In the genomic region with DNA sequence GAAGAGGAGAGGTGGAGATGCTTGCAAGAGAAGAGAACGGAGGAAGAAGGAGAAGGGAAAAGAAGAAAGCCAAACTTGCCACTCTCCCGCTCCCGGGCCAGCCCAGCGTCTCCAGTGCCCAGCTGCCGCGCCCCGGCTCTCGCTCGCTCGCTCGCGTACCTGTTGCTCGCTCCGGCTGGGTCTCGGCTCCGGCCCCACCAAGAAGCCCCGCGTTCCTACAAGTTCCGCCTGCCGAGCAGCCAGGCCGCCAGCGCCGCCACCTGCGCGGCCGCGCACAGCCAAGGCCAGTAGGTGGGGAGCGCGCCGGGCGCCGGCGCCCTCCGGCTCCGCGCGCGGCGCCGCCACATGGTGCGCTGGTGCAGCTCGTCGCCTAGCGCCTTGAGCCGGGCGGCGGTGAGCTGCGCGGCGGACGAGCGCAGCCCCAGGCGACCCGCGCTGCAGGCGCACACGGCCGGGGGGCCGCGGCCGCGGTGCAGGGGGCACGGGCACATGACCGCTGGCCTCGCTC, we compare ENCODE assay signal across 8 cellular contexts. TPM values are rescaled to one million over a fixed set of nuclear protein-coding genes. Genes with fewer than 3 reads are reported as not detected.
DNase-seq lines count a peak whose midpoint lies in the region; ATAC-seq and TF ChIP-seq lines count a peak whose summit lies in the region.

No MANE protein-coding gene starts in this region.

- ATAC-seq in HG03520 (IDR thresholded peaks at IDR 0.05; ENCODE audit: unreplicated experiment) (peak; percentile 61), left lobe of liver (peak; percentile 63), HG02938 (IDR thresholded peaks at IDR 0.05; ENCODE audit: unreplicated experiment) (no peak)

- H3K9me3 ChIP-seq in suprapubic skin: no peaks in the 10 kb centered on the region

- in situ Hi-C loops in ACHN (cut with HindIII; ENCODE audit: low pct_ligation_motif_present, low pct_unique_long_range_greater_than_20kb, low sequenced_read_pairs) (no loop called here), GM13977 (cut with MboI; ENCODE audit: low pct_unique_long_range_greater_than_20kb, low sequenced_read_pairs, unreplicated experiment) (no loop called here), T47D (cut with HindIII; ENCODE audit: low pct_unique_long_range_greater_than_20kb, low sequenced_read_pairs) (no loop called here)

- peak; percentile 78 for DNase-seq in ACHN
- DNase-seq in GM13977 (ENCODE audit: low spot score): peak; percentile 86
- peak; percentile 90 for DNase-seq in RPMI8226
- DNase-seq in T47D (ENCODE audit: low read depth in 1 of 2, low spot score in 1 of 2): peak; percentile 79 to 94
- no peak for DNase-seq in left lobe of liver (ENCODE audit: low spot score)
- DNase-seq in suprapubic skin (ENCODE audit: low spot score in 2 of 2): no peak

- no peak for TF ChIP-seq EP300 in suprapubic skin (IDR thresholded peaks at IDR 0.05)

- WGBS in suprapubic skin: 0% methylated on average over 47 of the region's 65 CpGs

- peaks cover 35% of the 10 kb centered on the region for H3K4me1 ChIP-seq in suprapubic skin

- H3K27ac ChIP-seq in suprapubic skin: no peak overlapping the region

- peak; percentile 32 for TF ChIP-seq CTCF in GM13977 (IDR thresholded peaks at IDR 0.05; ENCODE audit: extremely low read depth, insufficient read depth, missing control alignments)
- TF ChIP-seq CTCF in suprapubic skin (IDR thresholded peaks at IDR 0.05): no peak

- no peak for TF ChIP-seq POLR2A in suprapubic skin (IDR thresholded peaks at IDR 0.05)

- H3K27me3 ChIP-seq in suprapubic skin: peaks cover 91% of the 10 kb centered on the region

- no peaks in the 10 kb centered on the region for H3K36me3 ChIP-seq in suprapubic skin

- peak overlapping the region; percentile 35 for H3K4me3 ChIP-seq in suprapubic skin

RNA-seq across cellular contexts. Expression of a gene that starts 0.4 kb away (rescaled TPM):
- total RNA-seq in left lobe of liver: not detected
- not detected for total RNA-seq in suprapubic skin

RNA-seq across cellular contexts. Expression of a gene that starts 29.9 kb away (rescaled TPM):
- 6.1 TPM for total RNA-seq in left lobe of liver
- total RNA-seq in suprapubic skin: 10 to 100 TPM in 2 of 4 donors, 1 to 10 TPM in 2; 9.1 to 19.0 (median 13.5) TPM

Comparison
In these comparisons a context has a peak if more than half of its experiments do, and no peak if none do; other contexts are left out.
1. DNase-seq: peak in ACHN (single experiment), GM13977 (single experiment), RPMI8226 (single experiment) and T47D (2 of 2); none in left lobe of liver (single experiment) and suprapubic skin (0 of 2).